Comparison of ENCODE assay signal across 7 cellular contexts in genomic region chr5:682651-683358, GRCh38. TPM values are rescaled to one million over a fixed set of nuclear protein-coding genes. Genes with fewer than 3 reads are reported as not detected.
A peak's percentile ranks its signal among the peaks of the same experiment; 100 is the strongest.
DNase-seq lines count a peak whose midpoint lies in the region; ATAC-seq, FAIRE-seq and TF ChIP-seq lines count a peak whose summit lies in the region.
"Not testable (repeated sequence)": the region's sequence is repeated elsewhere in the genome, so short reads cannot be mapped to it uniquely, and the experiment has no call there.

No MANE protein-coding gene starts in this region.

- not testable (repeated sequence) for H3K4me3 Mint-ChIP-seq in neural progenitor cell

- H3K9ac ChIP-seq in neural progenitor cell: not testable (repeated sequence)

- H2AFZ ChIP-seq in neural progenitor cell (replicated peaks): not testable (repeated sequence)

- not testable (repeated sequence) for DNase-seq in HTR-8/SVneo (ENCODE audit: insufficient read length, low spot score); neural progenitor cell (ENCODE audit: low spot score)
- peak; percentile 52 for DNase-seq in activated CD8-positive, alpha-beta memory T cell treated with anti-CD3 and anti-CD28 coated beads for 24 hours
- DNase-seq in dorsolateral prefrontal cortex: peak in 7 of 10 donors; percentile 26 to 70 (median 54)
- DNase-seq in right cardiac atrium: peak; percentile 8 to 52 (median 36)
- DNase-seq in spleen: peak; percentile 72

- TF ChIP-seq POLR2A in spleen (IDR thresholded peaks at IDR 0.05): not testable (repeated sequence)

- H3K9me3 Mint-ChIP-seq in neural progenitor cell: not testable (repeated sequence)

- not testable (repeated sequence) for H3K4me1 Mint-ChIP-seq in neural progenitor cell

- not testable (repeated sequence) for ATAC-seq in right cardiac atrium

- H3K4me2 ChIP-seq in neural progenitor cell: not testable (repeated sequence)

- peak overlapping the region in 2 of 59 donors; percentile 2 to 8 for H3K4me3 ChIP-seq in dorsolateral prefrontal cortex
- not testable (repeated sequence) for H3K4me3 ChIP-seq in right cardiac atrium (ENCODE audit: low read length); neural progenitor cell; spleen

- not testable (repeated sequence) for H3F3A ChIP-seq in neural progenitor cell (ENCODE audit: low read depth)

- H3K27me3 Mint-ChIP-seq in neural progenitor cell (ENCODE audit: insufficient read depth, low read depth): not testable (repeated sequence)

- peak overlapping the region; percentile 30 for H3K27ac ChIP-seq in angular gyrus (ENCODE audit: low read depth, low read length)
- peak overlapping the region in 37 of 59 donors; percentile 18 to 82 (median 60) for H3K27ac ChIP-seq in dorsolateral prefrontal cortex
- H3K27ac ChIP-seq in right cardiac atrium (ENCODE audit: low read length); neural progenitor cell; spleen: not testable (repeated sequence)

- H3K36me3 ChIP-seq in neural progenitor cell, spleen: not testable (repeated sequence)

- intact Hi-C loops in dorsolateral prefrontal cortex (cut with DNase I): loop anchor here in 1 of 2 donors (5.0 kb wide), 1 partner anchor 94 kb away; no protein-coding TSS in a partner anchor
- intact Hi-C loops in right cardiac atrium (cut with DNase I); spleen (cut with DNase I; ENCODE audit: low total_unique reads): not testable (repeated sequence)

- not testable (repeated sequence) for TF ChIP-seq CTCF in dorsolateral prefrontal cortex (IDR thresholded peaks at IDR 0.05 in 54 of 56, conservative IDR thresholded peaks at IDR 0.05 in 2 of 56; ENCODE audit: low read depth in 1 of 56, partially characterized antibody in 56 of 56); neural progenitor cell (IDR thresholded peaks at IDR 0.05); spleen (IDR thresholded peaks at IDR 0.05 in 8 of 11, conservative IDR thresholded peaks at IDR 0.05 in 3 of 11)

- H3K79me2 ChIP-seq in neural progenitor cell (ENCODE audit: low read depth): not testable (repeated sequence)

- peak; percentile 63 for FAIRE-seq in HTR-8/SVneo (lab: Jason Lieb, UNC)

- WGBS in right cardiac atrium: 77% methylated on average over 17 of the region's 17 CpGs
- WGBS in spleen, 5 donors: 67 to 87% (median 86%) methylated on average over 3 to 17 of the region's 17 CpGs

- H3K4me1 ChIP-seq in right cardiac atrium (ENCODE audit: control insufficient read depth, insufficient read depth, low read length); neural progenitor cell; spleen: not testable (repeated sequence)

- not testable (repeated sequence) for H3K27me3 ChIP-seq in dorsolateral prefrontal cortex; right cardiac atrium (ENCODE audit: control insufficient read depth, insufficient read depth); neural progenitor cell
- H3K27me3 ChIP-seq in spleen (replicated peaks in 1 of 7): peaks cover 0 to 27% (median 0%) of the 10 kb centered on the region in 7 donors

- not testable (repeated sequence) for H3K9me3 ChIP-seq in right cardiac atrium (ENCODE audit: control insufficient read depth, low read length); neural progenitor cell (ENCODE audit: low read depth); spleen

- H3K36me3 Mint-ChIP-seq in neural progenitor cell: not testable (repeated sequence)

- peak overlapping the region; percentile 72 for H3K27ac Mint-ChIP-seq in neural progenitor cell

- not testable (repeated sequence) for H4K20me1 ChIP-seq in neural progenitor cell (ENCODE audit: low read depth)

RNA-seq across cellular contexts. Expression of gene TPPP, which starts 10.3 kb away (rescaled TPM):
- total RNA-seq in dorsolateral prefrontal cortex (100 to 1,000 TPM; 236 to 675 (median 361) TPM), right cardiac atrium (10 to 100 TPM; 15.8 to 30.1 (median 22.7) TPM), neural progenitor cell (ENCODE audit: low replicate concordance) (0.87 TPM in 1 of 2 replicates, not detected in the other), spleen (10 to 100 TPM in 1 of 7 donors, 1 to 10 TPM in 6; 2.4 to 12.2 (median 4.4) TPM)
- polyA plus RNA-seq in right cardiac atrium (12.2 TPM), spleen (under 1 TPM; 0.30 to 0.83 (median 0.41) TPM)

Comparison
In these comparisons a context has a peak if more than half of its experiments do, and no peak if none do; other contexts are left out.
1. RNA of gene TPPP, which starts 10.3 kb away (total RNA-seq): 236 to 675 TPM in dorsolateral prefrontal cortex; 15.8 to 30.1 TPM in right cardiac atrium, 2.4 to 12.2 TPM in spleen and 0.87 TPM in neural progenitor cell; every median in the first group is over 4 times any median in the second.